In the genomic region with DNA sequence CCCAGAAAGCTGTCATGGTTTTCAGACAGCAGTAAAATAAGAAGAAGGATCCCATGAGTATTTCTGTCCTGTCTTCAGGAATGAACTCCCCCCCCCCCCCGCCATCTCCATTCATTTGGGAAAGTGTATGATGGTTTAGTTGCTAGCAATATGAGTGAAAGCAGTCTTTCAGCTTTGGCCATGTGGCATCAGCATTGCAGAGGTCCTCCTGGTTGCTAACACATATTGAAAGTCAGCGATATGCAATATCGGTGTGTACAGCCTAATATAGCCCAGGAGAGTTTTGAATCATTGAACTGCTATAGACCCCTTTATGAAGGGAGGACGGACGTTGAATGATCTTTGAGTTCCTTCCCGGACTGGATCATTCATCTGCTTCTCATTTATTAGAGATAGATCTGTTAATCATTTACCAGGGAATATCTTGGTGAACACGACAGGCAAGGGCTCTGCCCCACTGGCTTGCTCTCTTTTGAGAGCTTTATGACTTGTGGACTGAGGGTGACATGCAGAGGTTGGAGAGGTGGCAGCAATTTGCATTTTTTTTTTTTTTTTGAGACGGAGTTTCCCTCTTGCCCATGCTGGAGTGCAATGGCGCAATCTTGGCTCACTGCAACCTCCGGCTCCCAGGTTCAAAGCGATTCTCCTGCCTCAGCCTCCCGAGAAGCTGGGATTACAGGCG, we compare ENCODE assay signal across 9 cellular contexts. TPM values are rescaled to one million over a fixed set of nuclear protein-coding genes. Genes with fewer than 3 reads are reported as not detected.
DNase-seq lines count a peak whose midpoint lies in the region; ATAC-seq and TF ChIP-seq lines count a peak whose summit lies in the region.
"Had no signal": no experiment of that assay in that cellular context is flagged by ENCODE, and none has a peak within 500 bp of the region (broad histone marks: within the 10 kb centered on the region; RNA-seq: fewer than 3 reads in every experiment).

No MANE protein-coding gene starts in this region.

- no peak overlapping the region for H2BK120ac ChIP-seq in trophoblast cell (ENCODE audit: insufficient read depth, low read length, poor library complexity)

- no peak overlapping the region for H2AK5ac ChIP-seq in trophoblast cell (ENCODE audit: low read length)

- peak overlapping the region; percentile 51 for H3K4ac ChIP-seq in trophoblast cell (ENCODE audit: low read depth, low read length)

- no peaks in the 10 kb centered on the region for H3K27me3 ChIP-seq in DND-41 (ENCODE audit: insufficient read depth, low read length, poor library complexity)
- no peaks in the 10 kb centered on the region for H3K27me3 ChIP-seq in OCI-LY3 (ENCODE audit: low read depth, low read length)
- H3K27me3 ChIP-seq in trophoblast cell (ENCODE audit: insufficient read depth, low read length): no peaks in the 10 kb centered on the region
- H3K27me3 ChIP-seq in effector memory CD4-positive, alpha-beta T cell (replicated peaks; ENCODE audit: control insufficient read depth, insufficient read depth, low read length, poor library complexity, severe bottlenecking): no peaks in the 10 kb centered on the region

- no peak overlapping the region for H3K23ac ChIP-seq in trophoblast cell (ENCODE audit: low read length)

- DNase-seq in DND-41: no peak
- no peak for DNase-seq in endothelial cell (ENCODE audit: low spot score)
- no peak for DNase-seq in trophoblast cell
- DNase-seq in HK-2 (ENCODE audit: unreplicated experiment): no peak
- DNase-seq in DMS 273 (lab: John Stamatoyannopoulos, UW; ENCODE audit: unreplicated experiment): no peak
- no peak for DNase-seq in effector memory CD4-positive, alpha-beta T cell
- DNase-seq: activated effector memory CD4-positive, alpha-beta T cell treated with Interleukin-2 at 50 U/mL for 16 hours had no signal

- no peak overlapping the region for H2BK12ac ChIP-seq in trophoblast cell (ENCODE audit: low read length)

- H3K36me3 ChIP-seq in DND-41 (ENCODE audit: insufficient read depth, low read length) (peaks cover 20% of the 10 kb centered on the region), OCI-LY3 (replicated peaks; ENCODE audit: low read depth, low read length) (peaks cover 35% of the 10 kb centered on the region), trophoblast cell (ENCODE audit: control insufficient read depth in 1 of 2, insufficient read depth in 2 of 2, low read length in 2 of 2) (peaks cover 14% of the 10 kb centered on the region in 2 experiments)
- peaks cover 4% of the 10 kb centered on the region for H3K36me3 ChIP-seq in effector memory CD4-positive, alpha-beta T cell (ENCODE audit: control insufficient read depth, insufficient read depth, low read length)

- ATAC-seq in DND-41 (ENCODE audit: insufficient read depth, low read depth) (no peak), HG02840 (IDR thresholded peaks at IDR 0.05; ENCODE audit: low FRiP score, unreplicated experiment) (no peak)

- H3K79me2 ChIP-seq in DND-41 (ENCODE audit: insufficient read depth, low read length) (peaks cover 73% of the 10 kb centered on the region), OCI-LY3 (ENCODE audit: low read length) (peaks cover 65% of the 10 kb centered on the region), trophoblast cell (ENCODE audit: control insufficient read depth, insufficient read depth, low read length, poor library complexity) (peaks cover 13% of the 10 kb centered on the region)

- H3K4me3 ChIP-seq in DND-41 (ENCODE audit: low read depth in 1 of 2, low read length in 2 of 2): peak overlapping the region; percentile 60 to 80; a peak in 3 of 4 replicates
- H3K4me3 ChIP-seq in OCI-LY3 (ENCODE audit: low read length): peak overlapping the region; percentile 92
- H3K4me3 ChIP-seq in trophoblast cell (ENCODE audit: low read depth, low read length): no peak overlapping the region
- H3K4me3 ChIP-seq in effector memory CD4-positive, alpha-beta T cell (ENCODE audit: insufficient read depth, low read depth, low read length, poor library complexity, severe bottlenecking): no peak overlapping the region

- peaks cover 12% of the 10 kb centered on the region for H3K79me1 ChIP-seq in trophoblast cell (ENCODE audit: low read length)

- H3K4me1 ChIP-seq in DND-41 (ENCODE audit: insufficient read depth, low read length) (peaks cover 46% of the 10 kb centered on the region), OCI-LY3 (ENCODE audit: low read length) (peaks cover 22% of the 10 kb centered on the region), trophoblast cell (ENCODE audit: control insufficient read depth in 1 of 2, insufficient read depth in 2 of 2, low read length in 2 of 2) (peaks cover 9% of the 10 kb centered on the region in 2 experiments)
- H3K4me1 ChIP-seq in effector memory CD4-positive, alpha-beta T cell (ENCODE audit: control insufficient read depth, insufficient read depth, low read length, poor library complexity, severe bottlenecking): peaks cover 12% of the 10 kb centered on the region

- no peak overlapping the region for H3K18ac ChIP-seq in trophoblast cell (ENCODE audit: low read length)

- H4K12ac ChIP-seq in trophoblast cell (ENCODE audit: low read depth, low read length): no peak overlapping the region

- no peak overlapping the region for H4K8ac ChIP-seq in trophoblast cell (ENCODE audit: low read depth, low read length)

- peak overlapping the region; percentile 45 for H3K27ac Mint-ChIP-seq in endothelial cell (ENCODE audit: unreplicated experiment)

- H3K4me1 Mint-ChIP-seq in endothelial cell (ENCODE audit: unreplicated experiment): peaks cover 34% of the 10 kb centered on the region

- H4K91ac ChIP-seq in trophoblast cell (ENCODE audit: low read depth, low read length): no peak overlapping the region

- H2AFZ ChIP-seq in DND-41 (ENCODE audit: low read depth, low read length): no peak overlapping the region
- H2AFZ ChIP-seq in OCI-LY3 (ENCODE audit: low read depth, low read length): no peak overlapping the region
- H2AFZ ChIP-seq in trophoblast cell (ENCODE audit: insufficient read depth, low read length, poor library complexity): no peak overlapping the region

- H3K27me3 Mint-ChIP-seq in endothelial cell (ENCODE audit: unreplicated experiment): peaks cover 7% of the 10 kb centered on the region

- H4K20me1 ChIP-seq in DND-41 (ENCODE audit: insufficient read depth, low read length) (peaks cover 30% of the 10 kb centered on the region), OCI-LY3 (ENCODE audit: insufficient read depth, low read length) (peaks cover 11% of the 10 kb centered on the region)

- peak overlapping the region; percentile 52 for H3K4me3 Mint-ChIP-seq in endothelial cell (ENCODE audit: unreplicated experiment)

- H3K4me2 ChIP-seq in DND-41 (ENCODE audit: insufficient read depth, low read length) (peak overlapping the region; percentile 88), OCI-LY3 (ENCODE audit: low read length) (peak overlapping the region; percentile 97), trophoblast cell (ENCODE audit: low read length) (peak overlapping the region; percentile 61)

- H3K9me3 Mint-ChIP-seq in endothelial cell (ENCODE audit: unreplicated experiment): no peaks in the 10 kb centered on the region

- peak overlapping the region; percentile 83 for H3K9ac ChIP-seq in DND-41 (ENCODE audit: low read depth, low read length)
- peak overlapping the region; percentile 92 for H3K9ac ChIP-seq in OCI-LY3 (ENCODE audit: low read length)
- H3K9ac ChIP-seq in trophoblast cell (ENCODE audit: low read length): no peak overlapping the region

- no CpG with 5 or more reads among the region's 13 CpGs for WGBS in trophoblast cell (ENCODE audit: extremely low coverage, insufficient coverage, insufficient read length)

- no peak overlapping the region; the same call in 1 of the 2 replicates for H3K27ac ChIP-seq in DND-41 (ENCODE audit: low read length)
- peak overlapping the region; percentile 27 for H3K27ac ChIP-seq in OCI-LY3 (ENCODE audit: low read length)
- no peak overlapping the region for H3K27ac ChIP-seq in trophoblast cell (ENCODE audit: low read depth, low read length)
- H3K27ac ChIP-seq in effector memory CD4-positive, alpha-beta T cell (ENCODE audit: insufficient read depth, low read length, poor library complexity, severe bottlenecking): no peak overlapping the region

- H2BK5ac ChIP-seq in trophoblast cell (ENCODE audit: low read depth, low read length, poor library complexity): no peak overlapping the region

- H3K9me3 ChIP-seq in DND-41 (ENCODE audit: insufficient read depth, low read length, severe bottlenecking) (no peaks in the 10 kb centered on the region), OCI-LY3 (ENCODE audit: insufficient read depth, low read length) (peaks cover 7% of the 10 kb centered on the region; the same call in 1 of the 2 replicates), trophoblast cell (ENCODE audit: insufficient read depth, low read depth, low read length) (peaks cover 7% of the 10 kb centered on the region)
- H3K9me3 ChIP-seq in effector memory CD4-positive, alpha-beta T cell (ENCODE audit: control insufficient read depth, low read length): no peaks in the 10 kb centered on the region

- no peak overlapping the region for H3K14ac ChIP-seq in trophoblast cell (ENCODE audit: low read length)

- TF ChIP-seq CTCF in DND-41 (IDR thresholded peaks at IDR 0.05; ENCODE audit: borderline replicate concordance, extremely low read depth, low read length, poor library complexity, severe bottlenecking) (no peak), OCI-LY3 (IDR thresholded peaks at IDR 0.05; ENCODE audit: low read depth, low read length) (no peak), endothelial cell (IDR thresholded peaks at IDR 0.05; ENCODE audit: unreplicated experiment) (no peak)

- peaks cover 17% of the 10 kb centered on the region for H3K36me3 Mint-ChIP-seq in endothelial cell (ENCODE audit: low read depth, unreplicated experiment)

RNA-seq across cellular contexts. Expression of a gene that starts 25.2 kb away (rescaled TPM):
- 65.5 TPM for total RNA-seq in endothelial cell (ENCODE audit: unreplicated experiment)
- 48.9 and 52.2 TPM in 2 replicates for polyA plus RNA-seq in trophoblast cell (2013)

RNA-seq across cellular contexts. Expression of a gene that starts 45.5 kb away (rescaled TPM):
- 36.8 TPM for total RNA-seq in endothelial cell (ENCODE audit: unreplicated experiment)
- 9.9 and 10.6 TPM in 2 replicates for polyA plus RNA-seq in trophoblast cell (2013)

RNA-seq across cellular contexts. Expression of a gene that starts 50.7 kb away (rescaled TPM):
- 95.7 TPM for total RNA-seq in endothelial cell (ENCODE audit: unreplicated experiment)
- 398 and 423 TPM in 2 replicates for polyA plus RNA-seq in trophoblast cell (2013)

RNA-seq across cellular contexts. Expression of a gene that starts 55.1 kb away (rescaled TPM):
- total RNA-seq in endothelial cell (ENCODE audit: unreplicated experiment): 2.9 TPM
- polyA plus RNA-seq in trophoblast cell (2013): 3.3 TPM in 2 replicates

Comparison
In these comparisons a context has a peak if more than half of its experiments do, and no peak if none do; other contexts are left out.
1. H3K4me3 ChIP-seq: peak in DND-41 (2 of 2) and OCI-LY3 (single experiment); none in trophoblast cell (single experiment) and effector memory CD4-positive, alpha-beta T cell (single experiment).
2. Peak in every context shown above with its lines, with median percentiles within 50 percentile points of each other: H3K4me2 ChIP-seq.